In genomic region chr22:15653241-15653640, GRCh38 we compare ENCODE assay signal across 3 cellular contexts. TPM values are rescaled to one million over a fixed set of nuclear protein-coding genes. Genes with fewer than 3 reads are reported as not detected.
"Had no signal": no experiment of that assay in that cellular context is flagged by ENCODE, and none has a peak within 500 bp of the region (broad histone marks: within the 10 kb centered on the region; RNA-seq: fewer than 3 reads in every experiment).

No MANE protein-coding gene starts in this region.

RNA-seq across cellular contexts. Expression of gene POTEH, which starts 36.6 kb away (rescaled TPM):
- total RNA-seq: HT-29, IMR-90, K562 had no signal
- polyA plus RNA-seq: IMR-90, K562 had no signal
